ENCODE assay signal across 9 cellular contexts in genomic region chr6:47126647-47127339, GRCh38.
DNase-seq lines count a peak whose midpoint lies in the region; ATAC-seq, FAIRE-seq and TF ChIP-seq lines count a peak whose summit lies in the region.
"Had no signal": no experiment of that assay in that cellular context is flagged by ENCODE, and none has a peak within 500 bp of the region (broad histone marks: within the 10 kb centered on the region; RNA-seq: fewer than 3 reads in every experiment).

No MANE protein-coding gene starts in this region.

- dilution Hi-C loops in IMR-90 (cut with HindIII; ENCODE audit: low sequenced_read_pairs, unreplicated experiment): no loop called here

- no peak overlapping the region for H3K4me3 Mint-ChIP-seq in astrocyte (ENCODE audit: unreplicated experiment)
- H3K4me3 Mint-ChIP-seq: dendritic cell treated with granulocyte-macrophage colony-stimulating factor and Interleukin-4, amounts not matched to agents 40 ng/mL and 50 ng/mL, for 4 days had no signal

- TF ChIP-seq CTCF in IMR-90 (conservative IDR thresholded peaks at IDR 0.05; ENCODE audit: low read depth, low read length) (no peak), astrocyte (IDR thresholded peaks at IDR 0.05; ENCODE audit: insufficient read depth, low read depth, low read length) (no peak), vagina (IDR thresholded peaks at IDR 0.05) (no peak), upper lobe of right lung (IDR thresholded peaks at IDR 0.05) (no peak)

- H3K4me3 ChIP-seq in IMR-90 (ENCODE audit: insufficient read depth, low read depth, low read length) (no peak overlapping the region), astrocyte (ENCODE audit: insufficient read depth, low read depth, low read length) (no peak overlapping the region), vagina (no peak overlapping the region), upper lobe of right lung (no peak overlapping the region)

- H3K56ac ChIP-seq in IMR-90 (ENCODE audit: extremely low read depth, insufficient read depth, low read length): no peak overlapping the region

- H3K27me3 ChIP-seq in IMR-90 (ENCODE audit: control insufficient read depth, insufficient read depth, low read length): no peaks in the 10 kb centered on the region
- no peaks in the 10 kb centered on the region for H3K27me3 ChIP-seq in astrocyte (ENCODE audit: insufficient read depth, low read length)
- H3K27me3 ChIP-seq in vagina: no peaks in the 10 kb centered on the region
- H3K27me3 ChIP-seq in upper lobe of right lung: no peaks in the 10 kb centered on the region

- peak overlapping the region; percentile 97 for H3K27ac Mint-ChIP-seq in astrocyte (ENCODE audit: unreplicated experiment)
- H3K27ac Mint-ChIP-seq: dendritic cell treated with granulocyte-macrophage colony-stimulating factor and Interleukin-4, amounts not matched to agents 40 ng/mL and 50 ng/mL, for 4 days had no signal

- H3K9ac ChIP-seq in IMR-90 (ENCODE audit: low read depth, low read length): no peak overlapping the region
- H3K9ac ChIP-seq in astrocyte (ENCODE audit: low read length): no peak overlapping the region

- TF ChIP-seq RAD21 in IMR-90 (IDR thresholded peaks at IDR 0.05; ENCODE audit: low read length): no peak

- peak overlapping the region; percentile 50 for H3K18ac ChIP-seq in IMR-90 (ENCODE audit: low read depth, low read length)

- H3K9me1 ChIP-seq in IMR-90 (ENCODE audit: insufficient read depth, low read length): no peaks in the 10 kb centered on the region

- no peaks in the 10 kb centered on the region for H3K79me2 ChIP-seq in astrocyte (ENCODE audit: insufficient read depth, low read length)

- H3K27ac ChIP-seq in IMR-90 (ENCODE audit: insufficient read depth, low read length) (no peak overlapping the region), astrocyte (ENCODE audit: low read depth, low read length) (no peak overlapping the region), vagina (no peak overlapping the region), upper lobe of right lung (no peak overlapping the region)

- H2AFZ ChIP-seq in IMR-90 (replicated peaks; ENCODE audit: low read length, poor library complexity) (no peak overlapping the region), astrocyte (ENCODE audit: low read depth, low read length) (no peak overlapping the region)

- CTCF ChIA-PET in IMR-90 (lab: Yijun Ruan, JAX): no interaction called here

- no peaks in the 10 kb centered on the region for H3K9me3 ChIP-seq in IMR-90 (ENCODE audit: control insufficient read depth, insufficient read depth, low read length)
- H3K9me3 ChIP-seq in astrocyte (ENCODE audit: insufficient read depth, low read depth, low read length): no peaks in the 10 kb centered on the region
- no peaks in the 10 kb centered on the region for H3K9me3 ChIP-seq in vagina
- H3K9me3 ChIP-seq in upper lobe of right lung: no peaks in the 10 kb centered on the region

- H3K14ac ChIP-seq in IMR-90 (replicated peaks; ENCODE audit: low read depth, low read length): 0 out of 2 replicates have a peak overlapping the region, but pooled peaks have one; percentile 2

- no peaks in the 10 kb centered on the region for H3K27me3 Mint-ChIP-seq in astrocyte (ENCODE audit: low read depth, unreplicated experiment)

- no peaks in the 10 kb centered on the region for H4K20me1 ChIP-seq in IMR-90 (ENCODE audit: insufficient read depth, low read length)
- no peaks in the 10 kb centered on the region for H4K20me1 ChIP-seq in astrocyte (ENCODE audit: insufficient read depth, low read length)

- H3K4ac ChIP-seq in IMR-90 (ENCODE audit: low read depth, low read length): no peak overlapping the region

- no peak for DNase-seq in IMR-90
- DNase-seq in astrocyte (ENCODE audit: low read depth): no peak
- DNase-seq in left ventricle myocardium superior: no peak
- DNase-seq in retina: peak; percentile 39
- no peak for DNase-seq in vagina (ENCODE audit: extremely low spot score in 2 of 2)
- DNase-seq in upper lobe of right lung: no peak
- DNase-seq: DMS79 treated with DMSO at 0.1 percent for 48 hours had no signal

- H3K36me3 ChIP-seq in IMR-90 (ENCODE audit: control insufficient read depth, insufficient read depth, low read length) (no peaks in the 10 kb centered on the region), astrocyte (ENCODE audit: insufficient read depth, low read length) (no peaks in the 10 kb centered on the region), vagina (no peaks in the 10 kb centered on the region), upper lobe of right lung (no peaks in the 10 kb centered on the region)

- POLR2A ChIA-PET in IMR-90 (lab: Charles Lee; ENCODE audit: unreplicated experiment): no interaction called here

- H2BK15ac ChIP-seq in IMR-90 (ENCODE audit: low read depth, low read length): no peak overlapping the region

- in situ Hi-C loops in IMR-90 (cut with MboI; ENCODE audit: low sequenced_read_pairs): no loop called here

- H2BK20ac ChIP-seq in IMR-90 (ENCODE audit: low read depth, low read length): no peak overlapping the region

- H4K5ac ChIP-seq in IMR-90 (ENCODE audit: low read depth, low read length): peak overlapping the region; percentile 60; the same call in 1 of the 2 replicates

- no peak overlapping the region for H3K23ac ChIP-seq in IMR-90 (ENCODE audit: low read depth, low read length)

- H3K4me2 ChIP-seq in IMR-90 (ENCODE audit: low read depth, low read length): no peak overlapping the region
- no peak overlapping the region for H3K4me2 ChIP-seq in astrocyte (ENCODE audit: low read length)

- FAIRE-seq in astrocyte (lab: Jason Lieb, UNC): no peak

- intact Hi-C loops in IMR-90 (cut with micrococcal nuclease): no loop called here
- intact Hi-C loops in left ventricle myocardium superior (cut with micrococcal nuclease): no loop called here
- intact Hi-C loops in vagina (cut with DNase I): no loop called here
- intact Hi-C loops in upper lobe of right lung (cut with DNase I): no loop called here

- TF ChIP-seq POLR2A in IMR-90 (IDR thresholded peaks at IDR 0.05; ENCODE audit: low read depth, low read length): no peak
- no peak for TF ChIP-seq POLR2A in vagina (IDR thresholded peaks at IDR 0.05)
- no peak for TF ChIP-seq POLR2A in GM18505 (IDR thresholded peaks at IDR 0.05; ENCODE audit: borderline replicate concordance, extremely low read depth, insufficient read depth, insufficient read length)

- 0 out of 2 replicates have a peak overlapping the region, but pooled peaks have one; percentile 2 for H4K91ac ChIP-seq in IMR-90 (ENCODE audit: insufficient read depth, low read depth, low read length)

- no peaks in the 10 kb centered on the region for H3K79me1 ChIP-seq in IMR-90 (ENCODE audit: low read depth in 1 of 2, low read length in 2 of 2)

- H3K9me3 Mint-ChIP-seq in astrocyte (ENCODE audit: unreplicated experiment): no peaks in the 10 kb centered on the region
- H3K9me3 Mint-ChIP-seq: dendritic cell treated with granulocyte-macrophage colony-stimulating factor and Interleukin-4, amounts not matched to agents 40 ng/mL and 50 ng/mL, for 4 days had no signal

- WGBS in IMR-90 (ENCODE audit: extremely low coverage in 2 of 2, insufficient read length in 1 of 2), 2 experiments: no CpG with 5 or more reads among the region's 5 CpGs

- H2BK120ac ChIP-seq in IMR-90 (ENCODE audit: low read depth, low read length): peak overlapping the region; percentile 16; the same call in 1 of the 2 replicates

- no peak overlapping the region for H2BK5ac ChIP-seq in IMR-90 (ENCODE audit: low read depth, low read length, poor library complexity, severe bottlenecking)

- H4K8ac ChIP-seq in IMR-90 (ENCODE audit: low read depth in 2 of 2, low read length in 2 of 2): 0 out of 4 replicates have a peak overlapping the region, but pooled peaks of 1 of the 2 experiments have one; percentile 11

- H2AK5ac ChIP-seq in IMR-90 (ENCODE audit: low read depth, low read length): peak overlapping the region; percentile 23; the same call in 1 of the 2 replicates

- no peak overlapping the region for H2AK9ac ChIP-seq in IMR-90 (replicated peaks; ENCODE audit: low read depth, low read length, poor library complexity)

- no TSS peak for BruUV-seq in IMR-90 (replicated peaks; lab: Mats Ljungman, UMichigan)

- ATAC-seq in IMR-90 (ENCODE audit: low read depth) (no peak), left ventricle myocardium superior (peak; percentile 74), upper lobe of right lung (no peak), GM18505 (IDR thresholded peaks at IDR 0.05; ENCODE audit: unreplicated experiment) (no peak)

- no peaks in the 10 kb centered on the region for H3K36me3 Mint-ChIP-seq in astrocyte (ENCODE audit: low read depth, unreplicated experiment)

- H3K4me1 ChIP-seq in IMR-90 (ENCODE audit: control insufficient read depth, insufficient read depth, low read length) (peaks cover 14% of the 10 kb centered on the region), astrocyte (ENCODE audit: insufficient read depth, low read length) (peaks cover 3% of the 10 kb centered on the region), vagina (no peaks in the 10 kb centered on the region), upper lobe of right lung (peaks cover 14% of the 10 kb centered on the region)

- peaks cover 39% of the 10 kb centered on the region for H3K4me1 Mint-ChIP-seq in astrocyte (ENCODE audit: low read depth, unreplicated experiment)

TF ChIP-seq in IMR-90, 13 proteins besides CTCF, POLR2A, EP300 and RAD21 (continues in another document):
- no peak for TF ChIP-seq MXI1 (IDR thresholded peaks at IDR 0.05; ENCODE audit: borderline replicate concordance, low read depth, low read length)
- TF ChIP-seq ELK1 (IDR thresholded peaks at IDR 0.05; ENCODE audit: borderline replicate concordance, low read depth, low read length): no peak
- TF ChIP-seq USF2 (IDR thresholded peaks at IDR 0.05; ENCODE audit: low read depth, low read length): no peak
- no peak for TF ChIP-seq MAZ (IDR thresholded peaks at IDR 0.05; ENCODE audit: borderline replicate concordance, low read depth, low read length)
- no peak for TF ChIP-seq CEBPB (IDR thresholded peaks at IDR 0.05; ENCODE audit: low read depth, low read length)
- TF ChIP-seq RCOR1 (IDR thresholded peaks at IDR 0.05; ENCODE audit: insufficient replicate concordance, low read length): no peak
- no peak for TF ChIP-seq BHLHE40 (IDR thresholded peaks at IDR 0.05; ENCODE audit: low read depth, low read length)
